Comparison of ENCODE assay signal across 18 cellular contexts in the genomic region with DNA sequence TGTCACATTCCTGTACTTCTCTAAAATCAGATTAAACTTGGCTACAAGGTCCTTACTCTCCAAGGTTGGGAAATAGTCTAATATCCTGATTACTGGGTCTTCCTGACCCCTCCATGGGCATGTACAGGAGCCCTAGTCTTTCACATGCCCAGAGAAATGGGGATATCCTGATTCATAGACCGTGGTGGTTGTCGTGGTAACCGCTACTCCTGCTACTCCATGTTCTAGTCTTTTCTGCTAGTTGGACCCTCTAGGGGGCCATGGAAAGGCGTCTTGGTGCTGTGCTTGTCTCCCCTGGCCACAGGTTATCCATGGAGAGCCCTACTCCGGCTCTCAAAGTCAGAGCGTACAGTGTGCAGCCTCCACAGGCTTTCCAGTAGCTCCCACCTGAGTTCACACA.
"Had no signal": no experiment of that assay in that cellular context is flagged by ENCODE, and none has a peak within 500 bp of the region (broad histone marks: within the 10 kb centered on the region; RNA-seq: fewer than 3 reads in every experiment).

No MANE protein-coding gene starts in this region.

- H3K4me1 ChIP-seq: heart right ventricle, left ventricle myocardium inferior, lower lobe of right lung, testis, tibial nerve had no signal

- H3K27ac ChIP-seq: coronary artery, heart right ventricle, left ventricle myocardium inferior, lower lobe of right lung, neutrophil, skin epidermis, testis, tibial nerve had no signal

- FAIRE-seq: frontal cortex, keratinocyte had no signal

- H3K9me3 ChIP-seq: heart right ventricle, left ventricle myocardium inferior, lower lobe of right lung, neutrophil, testis, tibial nerve had no signal

- H3K4me3 ChIP-seq: coronary artery, heart right ventricle, left ventricle myocardium inferior, lower lobe of right lung, skin epidermis, testis, tibial nerve had no signal

- DNase-seq: effector CD8-positive, alpha-beta T cell; heart right ventricle; left ventricle myocardium inferior; lower lobe of right lung; naive B cell; stimulated activated CD4-positive, alpha-beta T cell treated with anti-CD3 and anti-CD28 coated beads, Interleukin-2, amount 100 ng/mL, for 24 hours; stimulated activated CD4-positive, alpha-beta T cell treated with anti-CD3 and anti-CD28 coated beads, Interleukin-4, amount 100 ng/mL, for 4 hours; stimulated activated naive B cell treated with anti-CD40 and anti-IgM and Interleukin-4, amounts not matched to agents 10 μg/mL and 1 μg/mL and 100 μg/mL, for 72 hours; stimulated activated naive CD8-positive, alpha-beta T cell treated with anti-CD3 and anti-CD28 coated beads, Interleukin-15, amount 100 ng/mL, for 72 hours; testis had no signal

- H3K27me3 ChIP-seq: heart right ventricle, neutrophil, testis, tibial nerve had no signal

- ATAC-seq: esophagus mucosa; heart right ventricle; lower lobe of right lung; sciatic nerve; stimulated activated naive B cell treated with anti-CD40 and anti-IgM and Interleukin-4, amounts not matched to agents 10 μg/mL and 1 μg/mL and 100 μg/mL, for 72 hours; stimulated activated naive CD8-positive, alpha-beta T cell treated with anti-CD3 and anti-CD28 coated beads, Interleukin-15, amount 100 ng/mL, for 72 hours had no signal

- H3K36me3 ChIP-seq: heart right ventricle, left ventricle myocardium inferior, lower lobe of right lung, neutrophil, tibial nerve had no signal
